In the genomic region with DNA sequence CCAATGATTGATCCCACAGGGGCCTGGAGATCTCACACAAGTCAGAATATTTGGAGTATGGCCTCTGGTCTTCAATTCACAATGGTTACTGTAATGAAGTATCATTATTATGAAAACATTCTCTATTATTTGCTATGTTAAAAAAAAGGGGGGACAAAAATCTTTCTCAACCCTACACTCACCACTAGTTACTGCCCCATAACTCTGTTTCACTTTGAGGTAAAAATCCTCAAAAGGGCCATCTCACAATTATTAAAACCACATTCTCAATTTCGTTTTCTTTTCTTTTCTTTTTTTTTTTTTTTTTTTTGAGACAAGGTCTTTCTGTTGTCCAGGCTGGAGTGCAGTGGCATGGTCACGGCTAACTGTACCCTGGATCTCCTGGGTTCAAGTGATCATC, we compare ENCODE assay signal across 25 cellular contexts. TPM values are rescaled to one million over a fixed set of nuclear protein-coding genes. Genes with fewer than 3 reads are reported as not detected.
"Had no signal": no experiment of that assay in that cellular context is flagged by ENCODE, and none has a peak within 500 bp of the region (broad histone marks: within the 10 kb centered on the region; RNA-seq: fewer than 3 reads in every experiment).

No MANE protein-coding gene starts in this region.

- H3K27ac ChIP-seq: hepatocyte, neural progenitor cell, ovary, stomach, thoracic aorta, transverse colon had no signal

- H3K4me3 ChIP-seq: hepatocyte, lung, neural progenitor cell, ovary, stomach, thoracic aorta, transverse colon had no signal

- FAIRE-seq: endometrium, small intestine had no signal

- H3K4me1 ChIP-seq: neural progenitor cell, stomach, transverse colon had no signal

- H3K9me3 ChIP-seq: ovary, thoracic aorta, transverse colon had no signal

- H3K4me2 ChIP-seq: hepatocyte, neural progenitor cell had no signal

- H3K36me3 ChIP-seq: neural progenitor cell, ovary, stomach, thoracic aorta, transverse colon had no signal

- DNase-seq: effector memory CD4-positive, alpha-beta T cell; foreskin melanocyte; head of caudate nucleus; kidney; left cardiac atrium; left ventricle myocardium superior; mesenchymal stem cell; midbrain; nucleus accumbens; ovary; right cardiac atrium; small intestine; stimulated activated CD4-positive, alpha-beta T cell treated with anti-CD3 and anti-CD28 coated beads, Interleukin-12 subunit alpha, Interleukin-12 subunit beta, amount 100 ng/mL, for 4 hours; stimulated activated naive CD4-positive, alpha-beta T cell; stomach; substantia nigra; transverse colon had no signal

- H3K79me2 ChIP-seq: hepatocyte had no signal

- H2AFZ ChIP-seq: hepatocyte, neural progenitor cell had no signal

- H3K9ac ChIP-seq: neural progenitor cell had no signal

- ATAC-seq: left cardiac atrium; left ventricle myocardium superior; natural killer cell treated with Interleukin-12 subunit alpha and Interleukin-12 subunit beta and Interleukin-15 and Interleukin-18, amount 100 ng/mL, for 72 hours; right cardiac atrium had no signal

- H3K27me3 ChIP-seq: hepatocyte, neural progenitor cell, ovary, stomach, transverse colon had no signal

RNA-seq across cellular contexts. Expression of a gene that starts 59.6 kb away (rescaled TPM):
- total RNA-seq: kidney; left cardiac atrium; left ventricle myocardium superior; natural killer cell treated with Interleukin-12 subunit alpha and Interleukin-12 subunit beta and Interleukin-15 and Interleukin-18, amount 100 ng/mL, for 72 hours; ovary; progenitor cell of endocrine pancreas; right cardiac atrium; thoracic aorta; transverse colon had no signal
- polyA plus RNA-seq: hepatocyte, lung, ovary, right cardiac atrium, stomach, urinary bladder had no signal
